30 cellular contexts compared by ENCODE assay signal in the genomic region with DNA sequence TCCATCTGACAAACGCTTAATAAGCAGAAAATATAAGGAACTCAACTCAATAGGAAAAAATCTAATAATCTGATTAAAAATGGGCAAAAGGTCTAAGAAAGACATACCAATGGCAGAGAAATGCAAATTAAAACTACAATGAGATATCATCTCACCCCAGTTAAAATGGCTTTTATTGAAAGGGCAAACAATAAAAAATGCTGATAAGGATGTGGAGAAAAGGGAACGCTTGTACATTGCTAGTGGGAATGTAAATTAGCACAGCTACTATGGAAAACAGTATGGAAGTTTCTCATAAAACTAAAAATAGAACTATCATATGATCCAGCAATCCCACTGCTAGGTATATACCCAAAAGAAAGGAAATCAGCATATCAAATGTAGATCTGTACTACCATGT.
"Had no signal": no experiment of that assay in that cellular context is flagged by ENCODE, and none has a peak within 500 bp of the region (broad histone marks: within the 10 kb centered on the region; RNA-seq: fewer than 3 reads in every experiment).

No MANE protein-coding gene starts in this region.

- DNase-seq: activated CD4-positive, alpha-beta memory T cell treated with anti-CD3 and anti-CD28 coated beads for 36 hours; activated CD4-positive, alpha-beta T cell treated with anti-CD3 and anti-CD28 coated beads for 36 hours; activated CD4-positive, alpha-beta T cell treated with anti-CD3 and anti-CD28 coated beads, Interleukin-2, amount 10 ng/mL, durations not matched to agents 24 days and 14 days; activated CD4-positive, CD25-positive, alpha-beta regulatory T cell; activated CD4-positive, CD25-positive, alpha-beta regulatory T cell treated with anti-CD3 and anti-CD28 coated beads, Interleukin-2, amount 50 U/mL, for 72 hours; activated CD8-positive, alpha-beta memory T cell treated with anti-CD3 and anti-CD28 coated beads, Interleukin-2, amount 10 ng/mL, durations not matched to agents 7 days and 5 days; activated CD8-positive, alpha-beta memory T cell treated with anti-CD3 and anti-CD28 coated beads, Interleukin-2, amount 50 U/mL, for 4 hours; activated CD8-positive, alpha-beta T cell treated with anti-CD3 and anti-CD28 coated beads, Interleukin-2, amount 10 ng/mL, durations not matched to agents 7 days and 5 days; activated effector memory CD4-positive, alpha-beta T cell treated with anti-CD3 and anti-CD28 coated beads, Interleukin-2, amount 50 U/mL, for 16 hours; activated naive CD4-positive, alpha-beta T cell treated with anti-CD3 and anti-CD28 coated beads for 36 hours; activated naive CD8-positive, alpha-beta T cell treated with anti-CD3 and anti-CD28 coated beads for 36 hours; activated naive CD8-positive, alpha-beta T cell treated with anti-CD3 and anti-CD28 coated beads, Interleukin-2, amount 50 U/mL, for 24 hours; activated T-cell treated with anti-CD3 and anti-CD28 coated beads, Interleukin-2, amount 50 U/mL, for 1 hour; activated T-cell treated with anti-CD3 and anti-CD28 coated beads, Interleukin-2, amount 50 U/mL, for 48 hours; adrenal gland; amygdala; aorta; body of pancreas; caudate nucleus; cortex of kidney; effector CD8-positive, alpha-beta T cell; esophagus squamous epithelium; foreskin melanocyte; heart right ventricle had no signal

- H3K79me2 ChIP-seq: hepatocyte had no signal

- H3K4me2 ChIP-seq: hepatocyte had no signal

- H2AFZ ChIP-seq: hepatocyte had no signal

- ATAC-seq: activated CD4-positive, alpha-beta T cell treated with anti-CD3 and anti-CD28 coated beads for 36 hours; activated CD8-positive, alpha-beta memory T cell treated with anti-CD3 and anti-CD28 coated beads, Interleukin-2, amount 10 ng/mL, durations not matched to agents 7 days and 5 days; activated CD8-positive, alpha-beta T cell treated with anti-CD3 and anti-CD28 coated beads, Interleukin-2, amount 10 ng/mL, durations not matched to agents 7 days and 5 days; activated naive CD8-positive, alpha-beta T cell treated with anti-CD3 and anti-CD28 coated beads, Interleukin-2, amount 50 U/mL, for 24 hours; body of pancreas; gastroesophageal sphincter; heart right ventricle had no signal

- H3K27me3 ChIP-seq: adrenal gland, body of pancreas, esophagus squamous epithelium, gastroesophageal sphincter, heart right ventricle, hepatocyte had no signal

- FAIRE-seq: colon, endometrium, endothelial cell of umbilical vein had no signal

- H3K36me3 ChIP-seq: adrenal gland, esophagus squamous epithelium, gastroesophageal sphincter, heart right ventricle had no signal

- H3K27ac ChIP-seq: adrenal gland, body of pancreas, epithelial cell of prostate, esophagus squamous epithelium, gastroesophageal sphincter, heart right ventricle, hepatocyte had no signal

- H3K4me1 ChIP-seq: adrenal gland, esophagus squamous epithelium, gastroesophageal sphincter, heart right ventricle had no signal

- H3K4me3 ChIP-seq: adrenal gland, body of pancreas, esophagus squamous epithelium, gastroesophageal sphincter, heart right ventricle, hepatocyte had no signal

- H3K9me3 ChIP-seq: adrenal gland, body of pancreas had no signal
